ENCODE assay signal across 1 cellular context in genomic region chr13:25111557-25111956, GRCh38.
TF ChIP-seq lines count a peak whose summit lies in the region.

No MANE protein-coding gene starts in this region.

TF ChIP-seq in HepG2, 621 proteins besides CTCF, POLR2A, EP300 and RAD21 (continued from another document):
- TF ChIP-seq MBNL3 (CRISPR knock-in tag; conservative IDR thresholded peaks at IDR 0.05), result no peak
- TF ChIP-seq KDM5A (IDR thresholded peaks at IDR 0.05; ENCODE audit: borderline replicate concordance, low read length), result no peak
- TF ChIP-seq HMGA1 (CRISPR knock-in tag; conservative IDR thresholded peaks at IDR 0.05), result no peak
- TF ChIP-seq ZNF296 (CRISPR knock-in tag; conservative IDR thresholded peaks at IDR 0.05), result no peak
- no peak for TF ChIP-seq NR3C1 (CRISPR knock-in tag; IDR thresholded peaks at IDR 0.05)
- no peak for TF ChIP-seq ZBTB20 (CRISPR knock-in tag; IDR thresholded peaks at IDR 0.05; ENCODE audit: borderline replicate concordance, low read depth)
- no peak for TF ChIP-seq MAFF (IDR thresholded peaks at IDR 0.05; ENCODE audit: low read depth, low read length)
- TF ChIP-seq ZNF878 (CRISPR knock-in tag; IDR thresholded peaks at IDR 0.05), result no peak
- no peak for TF ChIP-seq ZC3H4 (CRISPR knock-in tag; IDR thresholded peaks at IDR 0.05; ENCODE audit: borderline replicate concordance)
- no peak for TF ChIP-seq HIVEP1 (CRISPR knock-in tag; IDR thresholded peaks at IDR 0.05)
- TF ChIP-seq SYNCRIP (IDR thresholded peaks at IDR 0.05; ENCODE audit: insufficient read depth, low read depth, low read length), result no peak
- no peak for TF ChIP-seq KDM4B (CRISPR knock-in tag; IDR thresholded peaks at IDR 0.05)
- no peak for TF ChIP-seq ZNF7 (CRISPR knock-in tag; IDR thresholded peaks at IDR 0.05)
- TF ChIP-seq SATB2 (CRISPR knock-in tag; IDR thresholded peaks at IDR 0.05), result no peak
- TF ChIP-seq THAP8 (CRISPR knock-in tag; IDR thresholded peaks at IDR 0.05; ENCODE audit: borderline replicate concordance), result no peak
- no peak for TF ChIP-seq CREB3 (CRISPR knock-in tag; IDR thresholded peaks at IDR 0.05)
- no peak for TF ChIP-seq SP1 (IDR thresholded peaks at IDR 0.05)
- no peak for TF ChIP-seq SP1 (CRISPR knock-in tag; IDR thresholded peaks at IDR 0.05)
- TF ChIP-seq ZNF501 (CRISPR knock-in tag; IDR thresholded peaks at IDR 0.05), result no peak
